ENCODE assay signal across 8 cellular contexts in genomic region chr3:153130312-153130977, GRCh38. TPM values are rescaled to one million over a fixed set of nuclear protein-coding genes. Genes with fewer than 3 reads are reported as not detected.
A peak's percentile ranks its signal among the peaks of the same experiment; 100 is the strongest.
DNase-seq lines count a peak whose midpoint lies in the region; ATAC-seq, FAIRE-seq and TF ChIP-seq lines count a peak whose summit lies in the region.

No MANE protein-coding gene starts in this region.

- H3K9ac ChIP-seq in GM12878 (ENCODE audit: control insufficient read depth, insufficient read depth, low read length) = no peak overlapping the region

- H3K27ac Mint-ChIP-seq in T-cell = no peak overlapping the region

- peak; percentile 70 for FAIRE-seq in GM12878 (lab: Jason Lieb, UNC)

- CTCF ChIA-PET in A673 (lab: Charles Lee) (no interaction called here), GM12878 (lab: Yijun Ruan, JAX) (interaction anchor here (0.8 to 1.8 kb wide), 5 partner anchors 8 to 843 kb away, joined by 3 to 6 read pairs (median 3); no protein-coding TSS in a partner anchor), T-cell (lab: Charles Lee) (no interaction called here)

- TF ChIP-seq EP300 in GM12878 (IDR thresholded peaks at IDR 0.05; ENCODE audit: borderline replicate concordance in 1 of 2, control insufficient read depth in 1 of 2, low read depth in 2 of 2, low read length in 2 of 2) (peak; percentile 87 to 88), sigmoid colon (IDR thresholded peaks at IDR 0.05) (no peak)

- H3K27ac ChIP-seq in A673 (ENCODE audit: low read depth, low read length, poor library complexity, severe bottlenecking) (no peak overlapping the region), GM12878 (ENCODE audit: control insufficient read depth, insufficient read depth) (peak overlapping the region; percentile 42), sigmoid colon (no peak overlapping the region)

- no peak overlapping the region for H3K4me3 Mint-ChIP-seq in T-cell

- SMC1A ChIA-PET in GM12878 (lab: Charles Lee; ENCODE audit: uncharacterized antibody, unreplicated experiment) = interaction anchor here (1.1 to 2.6 kb wide), 7 partner anchors 10 to 88 kb away, joined by 3 to 15 read pairs (median 3); partner anchors contain the start of gene RAP2B

- no peaks in the 10 kb centered on the region for H3K27me3 Mint-ChIP-seq in T-cell

- H3K4me1 Mint-ChIP-seq in T-cell = peaks cover 0 to 7% (median 2%) of the 10 kb centered on the region in 3 donors

- TF ChIP-seq RAD21 in GM12878 (IDR thresholded peaks at IDR 0.05; ENCODE audit: insufficient read depth, low read depth, low read length) = no peak

- no peak for TF ChIP-seq CTCF in A673 (conservative IDR thresholded peaks at IDR 0.05; ENCODE audit: low read depth, low read length)
- no peak for TF ChIP-seq CTCF in GM12878 (IDR thresholded peaks at IDR 0.05 in 2 of 3, conservative IDR thresholded peaks at IDR 0.05 in 1 of 3; ENCODE audit: control insufficient read depth in 2 of 3, extremely low read depth in 1 of 3, insufficient read depth in 1 of 3, low read depth in 3 of 3, low read length in 3 of 3)
- no peak for TF ChIP-seq CTCF in sigmoid colon (IDR thresholded peaks at IDR 0.05)

- RAD21 ChIA-PET in GM12878 (lab: Charles Lee; ENCODE audit: unreplicated experiment) = interaction anchor here (0.8 to 1.2 kb wide), 4 partner anchors 29 to 97 kb away, joined by 3 to 8 read pairs (median 4); no protein-coding TSS in a partner anchor

- TF ChIP-seq POLR2A in GM12878 (IDR thresholded peaks at IDR 0.05; ENCODE audit: low read depth, low read length) = no peak
- no peak for TF ChIP-seq POLR2A in sigmoid colon (IDR thresholded peaks at IDR 0.05)

- H3K9me3 Mint-ChIP-seq in T-cell = no peaks in the 10 kb centered on the region

- H3K36me3 ChIP-seq in A673 (ENCODE audit: insufficient read depth, low read length, poor library complexity, severe bottlenecking) = no peaks in the 10 kb centered on the region
- no peaks in the 10 kb centered on the region for H3K36me3 ChIP-seq in GM12878 (ENCODE audit: control insufficient read depth in 2 of 2, insufficient read depth in 2 of 2, low read length in 1 of 2)
- H3K36me3 ChIP-seq in sigmoid colon = no peaks in the 10 kb centered on the region

- H3K9me3 ChIP-seq in A673 (ENCODE audit: low read depth, low read length, poor library complexity, severe bottlenecking) (no peaks in the 10 kb centered on the region), GM12878 (replicated peaks; ENCODE audit: control insufficient read depth, insufficient read depth, low read length) (no peaks in the 10 kb centered on the region; the same call in 1 of the 3 replicates), sigmoid colon (no peaks in the 10 kb centered on the region)

- H3K4me3 ChIP-seq in A673 (ENCODE audit: low read depth, low read length, poor library complexity, severe bottlenecking) (no peak overlapping the region), GM12878 (no peak overlapping the region), sigmoid colon (no peak overlapping the region)

- 14% methylated on average over 2 of the region's 2 CpGs for WGBS in GM12878 (ENCODE audit: insufficient coverage, insufficient replicate concordance, low lambda C conversion rate, missing lambda C conversion rate)
- WGBS in sigmoid colon, 2 donors = 76 to 82% methylated on average over 2 of the region's 2 CpGs

- H3K4me1 ChIP-seq in A673 (ENCODE audit: insufficient read depth, low read length, poor library complexity, severe bottlenecking) (peaks cover 6% of the 10 kb centered on the region), GM12878 (ENCODE audit: control insufficient read depth, insufficient read depth, low read length) (peaks cover 9% of the 10 kb centered on the region; the same call in 1 of the 2 replicates), sigmoid colon (no peaks in the 10 kb centered on the region)

- H4K20me1 ChIP-seq in GM12878 (ENCODE audit: control insufficient read depth, insufficient read depth) = no peaks in the 10 kb centered on the region

- H3K27me3 ChIP-seq in A673 (replicated peaks; ENCODE audit: insufficient read depth, low read depth, low read length, poor library complexity) = no peaks in the 10 kb centered on the region
- no peaks in the 10 kb centered on the region for H3K27me3 ChIP-seq in GM12878 (replicated peaks in 1 of 2; ENCODE audit: control insufficient read depth in 2 of 2, insufficient read depth in 2 of 2, low read length in 1 of 2)
- H3K27me3 ChIP-seq in sigmoid colon = no peaks in the 10 kb centered on the region

- ATAC-seq in GM19452 (IDR thresholded peaks at IDR 0.05; ENCODE audit: unreplicated experiment) (peak; percentile 94), HG03354 (IDR thresholded peaks at IDR 0.05; ENCODE audit: poor library complexity, severe bottlenecking, unreplicated experiment) (peak; percentile 86), GM12878 (peak; percentile 97), T-cell (replicated peaks in 1 of 4) (no peak)

- in situ Hi-C loops in GM12878 (cut with MboI) = no loop called here

- POLR2A ChIA-PET in A673 (lab: Charles Lee; ENCODE audit: low non-redundant PET) = interaction anchor here (0.7 to 0.8 kb wide), 2 partner anchors 52 to 476 kb away, joined by 5 to 10 read pairs; no protein-coding TSS in a partner anchor
- POLR2A ChIA-PET in GM12878 (lab: Charles Lee) = interaction anchor here (0.6 to 2.1 kb wide), 5 partner anchors 12 to 320 kb away, joined by 4 to 10 read pairs (median 6); no protein-coding TSS in a partner anchor
- POLR2A ChIA-PET in T-cell (lab: Charles Lee) = no interaction called here

- no peaks in the 10 kb centered on the region for H3K79me2 ChIP-seq in GM12878 (ENCODE audit: control insufficient read depth, insufficient read depth, low read length)

- H2AFZ ChIP-seq in GM12878 (ENCODE audit: control insufficient read depth, low read depth, low read length) = peak overlapping the region; percentile 33; the same call in 1 of the 2 replicates

- BruUV-seq in A673 (replicated peaks; lab: Mats Ljungman, UMichigan) (no TSS peak), GM12878 (replicated peaks; lab: Mats Ljungman, UMichigan) (no TSS peak)

- peak; percentile 41 for DNase-seq in A673 (ENCODE audit: low spot score)
- DNase-seq in GM12878 (ENCODE audit: low read depth, low spot score) = peak; percentile 72
- no peak for DNase-seq in KG1 (lab: John Stamatoyannopoulos, UW)
- DNase-seq in sigmoid colon = no peak
- no peak for DNase-seq in T-cell
- DNase-seq in DMS153 treated with DMSO at 0.1 percent for 48 hours (lab: John Stamatoyannopoulos, UW; ENCODE audit: unreplicated experiment) = no peak

- no peaks in the 10 kb centered on the region for H3K36me3 Mint-ChIP-seq in T-cell

- intact Hi-C loops in A673 (cut with micrococcal nuclease; ENCODE audit: unreplicated experiment) = no loop called here
- intact Hi-C loops in GM12878 (cut with micrococcal nuclease; ENCODE audit: unreplicated experiment) = no loop called here
- intact Hi-C loops in sigmoid colon (cut with DNase I) = no loop called here

- H3K4me2 ChIP-seq in GM12878 (ENCODE audit: control insufficient read depth, insufficient read depth) = peak overlapping the region; percentile 50

TF ChIP-seq in GM12878, 131 proteins besides CTCF, POLR2A, EP300 and RAD21 (continues in another document):
- TF ChIP-seq HDGF (IDR thresholded peaks at IDR 0.05) (no peak), IKZF1 (conservative IDR thresholded peaks at IDR 0.05) (peak; percentile 47), BMI1 (IDR thresholded peaks at IDR 0.05; ENCODE audit: borderline replicate concordance) (peak; percentile 60; the same call in 1 of the 2 replicates), ZBTB33 (IDR thresholded peaks at IDR 0.05) (no peak), NR2C1 (IDR thresholded peaks at IDR 0.05) (no peak), ATF7 (IDR thresholded peaks at IDR 0.05; ENCODE audit: low read depth) (peak; percentile 94), NR2C2 (IDR thresholded peaks at IDR 0.05; ENCODE audit: borderline replicate concordance, control insufficient read depth, insufficient read length, low read depth) (no peak), TCF7 (IDR thresholded peaks at IDR 0.05; ENCODE audit: borderline replicate concordance) (peak; percentile 57; the same call in 1 of the 2 replicates), RUNX3 (IDR thresholded peaks at IDR 0.05; ENCODE audit: low read length) (peak; percentile 33; the same call in 1 of the 2 replicates), NR2F1 (conservative IDR thresholded peaks at IDR 0.05) (0 out of 2 replicates have a peak, but pooled peaks have one; percentile 28)

RNA-seq across cellular contexts. Expression of gene RAP2B, which starts 31.6 kb away (rescaled TPM):
- total RNA-seq in A673 (2021) (13.7 and 15.8 TPM in 2 replicates), GM12878 (2014; rRNA removed) (13.8 and 14.5 TPM in 2 replicates), GM12878 (2014; rRNA removed; fragmentation: Illumina TruSeq; extraction: Trizol) (9.4 and 10.2 TPM in 2 replicates), GM12878 (2021) (15.1 and 16.0 TPM in 2 replicates), sigmoid colon (1 to 10 TPM; 8.6 to 9.4 (median 9.0) TPM), T-cell (10 to 100 TPM; 16.3 to 35.8 (median 28.1) TPM)
- 8.1 and 9.5 TPM in 2 replicates for total RNA-seq in GM12878 (2013; cell fraction: nucleolus; rRNA removed)
- 3.8 TPM for polyA plus RNA-seq in GM12878 (2011; ENCODE audit: low read depth)
- polyA plus RNA-seq in GM12878 (2011; rRNA removed) (6.1 and 7.6 TPM in 2 replicates), GM12878 (2014; fragmentation: Illumina TruSeq; extraction: Trizol) (5.9 and 6.4 TPM in 2 replicates), GM12878 (2014; fragmentation: Nextera tagmentation; extraction: Ambion mirVana) (10 to 100 TPM in 1 of 2 experiments, 1 to 10 TPM in 1; 7.0 to 15.2 TPM), GM12878 (2014; rRNA removed) (7.5 and 7.7 TPM in 2 replicates), GM12878 (2016; fragmentation: Nextera tagmentation; extraction: Ambion mirVana) (10 to 100 TPM; 20.0 to 21.3 TPM), sigmoid colon (1 to 10 TPM; 4.8 to 6.2 (median 6.1) TPM)
- 6.7 and 6.8 TPM in 2 replicates for polyA plus RNA-seq in GM12878 (2011; cell fraction: cytosol; rRNA removed)
- 4.5 and 5.7 TPM in 2 replicates for polyA plus RNA-seq in GM12878 (2011; cell fraction: nucleus; rRNA removed)
- polyA plus RNA-seq in GM12878 (2012) = 6.7 TPM in 2 replicates
- 9.7 and 14.4 TPM in 2 replicates for polyA minus RNA-seq in GM12878 (2011; rRNA and poly(A)+ RNA removed)
- 8.1 and 9.9 TPM in 2 replicates for polyA minus RNA-seq in GM12878 (2011; cell fraction: cytosol; rRNA and poly(A)+ RNA removed)
- 7.6 and 10.8 TPM in 2 replicates for polyA minus RNA-seq in GM12878 (2011; cell fraction: nucleus; rRNA and poly(A)+ RNA removed)

Comparison
In these comparisons a context has a peak if more than half of its experiments do, and no peak if none do; other contexts are left out.
1. DNase-seq: peak in A673 (single experiment) and GM12878 (single experiment); none in KG1 (single experiment), sigmoid colon (single experiment), T-cell (0 of 34) and DMS153 treated with DMSO at 0.1 percent for 48 hours (single experiment).
2. ATAC-seq: peak in GM19452 (single experiment), HG03354 (single experiment) and GM12878 (single experiment); none in T-cell (0 of 4).
3. POLR2A ChIA-PET loops: an anchor here in A673 (0.7 to 0.8 kb wide) and GM12878 (0.6 to 2.1 kb wide); none called in T-cell.